In genomic region chr16:29996773-29997250, GRCh38 we compare ENCODE assay signal across 8 cellular contexts. TPM values are rescaled to one million over a fixed set of nuclear protein-coding genes. Genes with fewer than 3 reads are reported as not detected.
DNase-seq lines count a peak whose midpoint lies in the region; ATAC-seq and TF ChIP-seq lines count a peak whose summit lies in the region.

No MANE protein-coding gene starts in this region.

- H3K9me2 ChIP-seq in hepatocyte (replicated peaks; ENCODE audit: insufficient read depth): no peaks in the 10 kb centered on the region

- TF ChIP-seq CTCF in HFF-Myc (IDR thresholded peaks at IDR 0.05; ENCODE audit: low read depth, low read length, missing control alignments): no peak
- no peak for TF ChIP-seq CTCF in WERI-Rb-1 (IDR thresholded peaks at IDR 0.05; ENCODE audit: low read depth, low read length)
- no peak for TF ChIP-seq CTCF in hepatocyte (IDR thresholded peaks at IDR 0.05; ENCODE audit: poor library complexity)

- H3K27me3 ChIP-seq in WERI-Rb-1 (ENCODE audit: insufficient read depth, low read depth, severe bottlenecking) (no peaks in the 10 kb centered on the region), hepatocyte (no peaks in the 10 kb centered on the region)

- peak overlapping the region; percentile 91 for H3K4me3 ChIP-seq in HFF-Myc (replicated peaks; ENCODE audit: low read depth, low read length)
- peak overlapping the region; percentile 77 for H3K4me3 ChIP-seq in WERI-Rb-1 (ENCODE audit: low read depth, low read length)
- H3K4me3 ChIP-seq in hepatocyte: peak overlapping the region; percentile 64

- DNase-seq in HFF-Myc (ENCODE audit: extremely low read depth, low read depth) (no peak), WERI-Rb-1 (no peak), hepatocyte (ENCODE audit: low spot score) (no peak), NCI-H187 treated with DMSO at 0.1 percent for 48 hours (lab: John Stamatoyannopoulos, UW) (no peak), OCI-M1 (lab: John Stamatoyannopoulos, UW) (no peak)
- DNase-seq in stimulated activated effector memory CD8-positive, alpha-beta T cell treated with anti-CD3 and anti-CD28 coated beads, Interleukin-12 subunit alpha, Interleukin-12 subunit beta, amount 100 ng/mL, for 72 hours (ENCODE audit: low spot score in 2 of 2): no peak

- H3K4me1 Mint-ChIP-seq in stimulated activated effector memory CD8-positive, alpha-beta T cell treated with anti-CD3 and anti-CD28 coated beads, Interleukin-12 subunit alpha, Interleukin-12 subunit beta, amount 100 ng/mL, for 72 hours: peaks cover 47% of the 10 kb centered on the region

- no peaks in the 10 kb centered on the region for H3K9me3 Mint-ChIP-seq in stimulated activated effector memory CD8-positive, alpha-beta T cell treated with anti-CD3 and anti-CD28 coated beads, Interleukin-12 subunit alpha, Interleukin-12 subunit beta, amount 100 ng/mL, for 72 hours

- peak overlapping the region; percentile 99 for H3K27ac Mint-ChIP-seq in stimulated activated effector memory CD8-positive, alpha-beta T cell treated with anti-CD3 and anti-CD28 coated beads, Interleukin-12 subunit alpha, Interleukin-12 subunit beta, amount 100 ng/mL, for 72 hours

- H3K4me2 ChIP-seq in hepatocyte: peak overlapping the region; percentile 85

- no peaks in the 10 kb centered on the region for H4K20me1 ChIP-seq in hepatocyte (ENCODE audit: insufficient read depth, poor library complexity, severe bottlenecking)

- peak overlapping the region; percentile 89 for H2AFZ ChIP-seq in hepatocyte

- WGBS in hepatocyte (ENCODE audit: low lambda C conversion rate, missing lambda C conversion rate): 33% methylated on average over 8 of the region's 8 CpGs

- H3K4me3 Mint-ChIP-seq in stimulated activated effector memory CD8-positive, alpha-beta T cell treated with anti-CD3 and anti-CD28 coated beads, Interleukin-12 subunit alpha, Interleukin-12 subunit beta, amount 100 ng/mL, for 72 hours: peak overlapping the region; percentile 98

- peaks cover 15% of the 10 kb centered on the region for H3K4me1 ChIP-seq in hepatocyte (ENCODE audit: insufficient read depth)

- H3K36me3 Mint-ChIP-seq in stimulated activated effector memory CD8-positive, alpha-beta T cell treated with anti-CD3 and anti-CD28 coated beads, Interleukin-12 subunit alpha, Interleukin-12 subunit beta, amount 100 ng/mL, for 72 hours: peaks cover 95% of the 10 kb centered on the region

- no peaks in the 10 kb centered on the region for H3K9me3 ChIP-seq in WERI-Rb-1 (ENCODE audit: severe bottlenecking)
- no peaks in the 10 kb centered on the region for H3K9me3 ChIP-seq in hepatocyte (ENCODE audit: low read depth)

- peaks cover 55% of the 10 kb centered on the region for H3K36me3 ChIP-seq in WERI-Rb-1
- no peaks in the 10 kb centered on the region for H3K36me3 ChIP-seq in hepatocyte (replicated peaks; ENCODE audit: insufficient read depth, low read depth)

- H3K27ac ChIP-seq in WERI-Rb-1 (peak overlapping the region; percentile 100), hepatocyte (no peak overlapping the region)

- H3K79me2 ChIP-seq in hepatocyte: peaks cover 10% of the 10 kb centered on the region

- no peak for ATAC-seq in stimulated activated effector memory CD8-positive, alpha-beta T cell treated with anti-CD3 and anti-CD28 coated beads, Interleukin-12 subunit alpha, Interleukin-12 subunit beta, amount 100 ng/mL, for 72 hours
- ATAC-seq in GM19455 (IDR thresholded peaks at IDR 0.05; ENCODE audit: unreplicated experiment): no peak
- ATAC-seq in GM19351 (IDR thresholded peaks at IDR 0.05; ENCODE audit: unreplicated experiment): no peak

RNA-seq across cellular contexts. Expression of gene INO80E, which starts 0.8 kb away (rescaled TPM):
- 61.2 and 99.9 TPM in 2 replicates for total RNA-seq in hepatocyte
- polyA plus RNA-seq in hepatocyte: 14.0 and 17.6 TPM in 2 replicates

RNA-seq across cellular contexts. Expression of gene HIRIP3, which starts 1.4 kb away (rescaled TPM):
- total RNA-seq in hepatocyte: 10.6 and 12.4 TPM in 2 replicates
- polyA plus RNA-seq in hepatocyte: 9.0 and 12.9 TPM in 2 replicates

RNA-seq across cellular contexts. Expression of gene DOC2A, which starts 14.0 kb away (rescaled TPM):
- total RNA-seq in hepatocyte: 6.8 and 6.9 TPM in 2 replicates
- 11.4 and 13.0 TPM in 2 replicates for polyA plus RNA-seq in hepatocyte

RNA-seq across cellular contexts. Expression of gene TAOK2, which starts 23.1 kb away (rescaled TPM):
- 28.0 and 33.4 TPM in 2 replicates for total RNA-seq in hepatocyte
- polyA plus RNA-seq in hepatocyte: 24.3 and 24.5 TPM in 2 replicates

RNA-seq across cellular contexts. Expression of gene C16orf92, which starts 26.2 kb away (rescaled TPM):
- not detected in 2 replicates for total RNA-seq in hepatocyte
- not detected in 2 replicates for polyA plus RNA-seq in hepatocyte
